8 cellular contexts compared by ENCODE assay signal in the genomic region with DNA sequence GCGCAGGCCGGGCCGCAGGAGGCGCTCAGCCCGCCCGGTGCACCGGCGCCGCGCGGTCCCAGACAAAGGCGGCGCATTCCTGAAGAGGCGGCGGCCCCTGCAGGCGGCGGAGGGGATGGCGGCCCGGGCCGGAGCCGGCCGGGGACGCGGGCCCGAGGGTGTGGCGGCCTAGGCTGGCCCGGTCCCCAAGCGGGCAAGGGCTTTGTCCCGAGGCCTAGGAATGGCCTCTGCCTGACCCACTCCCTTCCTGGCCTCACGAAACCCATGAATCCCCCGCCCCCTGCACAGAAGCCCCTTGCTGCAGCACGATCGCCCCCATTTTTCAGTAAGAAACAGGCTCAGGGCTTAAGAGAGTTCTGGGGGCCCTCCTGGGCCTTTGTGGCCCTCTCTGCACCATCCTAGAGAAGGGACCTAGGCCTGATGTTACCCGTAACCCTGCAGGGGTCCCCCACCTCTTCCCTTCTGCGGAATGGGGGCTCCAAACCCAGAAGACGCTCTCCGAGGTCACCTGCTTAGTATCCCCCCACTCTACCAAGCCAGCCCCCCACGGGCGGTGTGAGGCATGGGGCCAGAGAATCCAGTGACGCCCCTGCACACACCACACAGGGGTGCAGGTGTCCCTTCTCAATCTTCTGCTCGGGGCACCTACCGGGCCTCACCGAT. TPM values are rescaled to one million over a fixed set of nuclear protein-coding genes. Genes with fewer than 3 reads are reported as not detected.
DNase-seq lines count a peak whose midpoint lies in the region; ATAC-seq lines count a peak whose summit lies in the region.

No MANE protein-coding gene starts in this region.

- ATAC-seq in GM19023 (IDR thresholded peaks at IDR 0.05; ENCODE audit: unreplicated experiment) = no peak

- DNase-seq in NCI-H2196 (lab: John Stamatoyannopoulos, UW; ENCODE audit: unreplicated experiment) (peak; percentile 41), NCI-H2196 treated with DMSO at 0.1 percent for 48 hours (lab: John Stamatoyannopoulos, UW; ENCODE audit: unreplicated experiment) (no peak), MV-4-11 (lab: John Stamatoyannopoulos, UW) (peak; percentile 17), dermis microvascular lymphatic vessel endothelial cell (ENCODE audit: low read depth in 2 of 2) (peak; percentile 1 to 48), lung microvascular endothelial cell (ENCODE audit: low read depth in 2 of 2) (peak; percentile 41 to 64)
- DNase-seq in activated CD4-positive, alpha-beta T cell treated with anti-CD3 and anti-CD28 coated beads for 48 hours = peak; percentile 68
- DNase-seq in stimulated activated CD8-positive, alpha-beta memory T cell treated with anti-CD3 and anti-CD28 coated beads, Interleukin-4, amount 100 ng/mL, for 48 hours = peak; percentile 76

RNA-seq across cellular contexts. Expression of a gene that starts 0.4 kb away (rescaled TPM):
- total RNA-seq in dermis microvascular lymphatic vessel endothelial cell (1.2 and 2.3 TPM in 2 replicates), lung microvascular endothelial cell (0.65 and 0.79 TPM in 2 replicates)

RNA-seq across cellular contexts. Expression of a gene that starts 51.4 kb away (rescaled TPM):
- total RNA-seq in dermis microvascular lymphatic vessel endothelial cell (33.9 and 59.7 TPM in 2 replicates), lung microvascular endothelial cell (41.6 and 47.6 TPM in 2 replicates)
